Comparison of ENCODE assay signal across 13 cellular contexts in the genomic region with DNA sequence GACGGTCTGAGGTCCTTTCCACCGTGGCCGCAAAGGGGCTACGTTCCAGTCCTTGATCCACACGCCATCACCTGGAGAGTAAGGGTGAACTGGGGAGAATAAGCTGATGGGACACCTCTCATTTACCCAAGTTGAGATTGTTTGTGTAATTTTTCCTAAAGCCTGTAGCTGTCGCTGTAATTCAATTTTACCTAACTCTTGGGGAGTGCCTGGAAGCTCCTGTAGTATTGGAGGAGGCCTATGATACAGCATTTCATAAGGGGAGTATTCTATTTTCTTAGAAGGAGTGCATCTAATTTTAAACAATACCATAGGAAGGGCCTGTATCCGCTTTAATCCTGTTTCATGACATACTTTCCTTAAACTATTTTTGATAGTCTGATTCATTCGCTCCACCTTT. TPM values are rescaled to one million over a fixed set of nuclear protein-coding genes. Genes with fewer than 3 reads are reported as not detected.
DNase-seq lines count a peak whose midpoint lies in the region; ATAC-seq and TF ChIP-seq lines count a peak whose summit lies in the region.
"Not testable (repeated sequence)": the region's sequence is repeated elsewhere in the genome, so short reads cannot be mapped to it uniquely, and the experiment has no call there.
"Had no signal": no experiment of that assay in that cellular context is flagged by ENCODE, and none has a peak within 500 bp of the region (broad histone marks: within the 10 kb centered on the region; RNA-seq: fewer than 3 reads in every experiment).

No MANE protein-coding gene starts in this region.

- not testable (repeated sequence) for H3K79me1 ChIP-seq in mesenchymal stem cell (replicated peaks; ENCODE audit: low read length, poor library complexity, severe bottlenecking)

- H3K23ac ChIP-seq in mesenchymal stem cell (ENCODE audit: low read length in 2 of 2), result not testable (repeated sequence)

- not testable (repeated sequence) for H3K36me3 ChIP-seq in HCT116 (ENCODE audit: control insufficient read depth in 1 of 2, insufficient read depth in 2 of 2, low read length in 2 of 2); OCI-LY7 (ENCODE audit: insufficient read depth, low read length); mesenchymal stem cell (ENCODE audit: control insufficient read depth in 1 of 2, insufficient read depth in 2 of 2, low read depth in 1 of 2, low read length in 2 of 2); upper lobe of right lung

- in situ Hi-C loops in Caki2 (cut with HindIII; ENCODE audit: low pct_unique_long_range_greater_than_20kb, low sequenced_read_pairs), result not testable (repeated sequence)

- H3K79me2 ChIP-seq in HCT116 (ENCODE audit: insufficient read depth, low read length); OCI-LY7 (ENCODE audit: insufficient read depth, low read depth, low read length): not testable (repeated sequence)

- peaks cover 11% of the 10 kb centered on the region for H3K4me1 Mint-ChIP-seq in brain

- POLR2A ChIA-PET in HCT116 (lab: Charles Lee), result not testable (repeated sequence)
- POLR2A ChIA-PET in OCI-LY7 (lab: Charles Lee), result interaction anchor here (0.5 kb wide), 1 partner anchor 10 kb away, joined by 4 read pairs; no protein-coding TSS in a partner anchor

- not testable (repeated sequence) for H2AK5ac ChIP-seq in mesenchymal stem cell (ENCODE audit: low read length, severe bottlenecking)

- intact Hi-C loops in HCT116 (cut with micrococcal nuclease), result loop anchor here (1.0 kb wide), 1 partner anchor 95 kb away; no protein-coding TSS in a partner anchor
- intact Hi-C loops in OCI-LY7 (cut with micrococcal nuclease; ENCODE audit: unreplicated experiment); upper lobe of right lung (cut with DNase I): not testable (repeated sequence)

- not testable (repeated sequence) for H3K27me3 ChIP-seq in HCT116 (ENCODE audit: insufficient read depth, low read length); mesenchymal stem cell (ENCODE audit: control insufficient read depth in 1 of 2, insufficient read depth in 1 of 2, low read length in 2 of 2); upper lobe of right lung

- not testable (repeated sequence) for H3K4ac ChIP-seq in mesenchymal stem cell (ENCODE audit: low read depth in 1 of 2, low read length in 2 of 2)

- not testable (repeated sequence) for H3K27me3 Mint-ChIP-seq in brain

- ATAC-seq in HCT116, result peak; percentile 49; the same call in 1 of the 2 replicates
- not testable (repeated sequence) for ATAC-seq in upper lobe of right lung

- not testable (repeated sequence) for H4K91ac ChIP-seq in mesenchymal stem cell (ENCODE audit: low read length)

- not testable (repeated sequence) for H3K9ac ChIP-seq in HCT116 (ENCODE audit: low read length); mesenchymal stem cell (ENCODE audit: low read length)

- TF ChIP-seq CTCF in HCT116 (IDR thresholded peaks at IDR 0.05 in 2 of 3, conservative IDR thresholded peaks at IDR 0.05 in 1 of 3; ENCODE audit: borderline replicate concordance in 1 of 3, insufficient read depth in 1 of 3, low read depth in 2 of 3, low read length in 2 of 3) (peak; percentile 29 to 46 (median 42); a peak in 3 of 6 replicates), OCI-LY7 (conservative IDR thresholded peaks at IDR 0.05; ENCODE audit: low read length) (peak; percentile 51), brain (conservative IDR thresholded peaks at IDR 0.05) (peak; percentile 40 to 46), foreskin fibroblast (IDR thresholded peaks at IDR 0.05; ENCODE audit: low read depth, low read length) (peak; percentile 23), upper lobe of right lung (IDR thresholded peaks at IDR 0.05) (peak; percentile 40)

- H3K4me1 ChIP-seq in HCT116 (ENCODE audit: control insufficient read depth in 1 of 2, insufficient read depth in 2 of 2, low read length in 2 of 2); OCI-LY7 (ENCODE audit: insufficient read depth, low read length, poor library complexity, severe bottlenecking); mesenchymal stem cell (ENCODE audit: control insufficient read depth, insufficient read depth, low read depth, low read length); upper lobe of right lung: not testable (repeated sequence)

- H4K8ac ChIP-seq in mesenchymal stem cell (ENCODE audit: low read length), result not testable (repeated sequence)

- not testable (repeated sequence) for H3K18ac ChIP-seq in mesenchymal stem cell (ENCODE audit: low read depth in 1 of 2, low read length in 2 of 2)

- peak; percentile 53 for TF ChIP-seq RAD21 in HCT116 (IDR thresholded peaks at IDR 0.05; ENCODE audit: low read depth)

- not testable (repeated sequence) for TF ChIP-seq POLR2A in HCT116 (IDR thresholded peaks at IDR 0.05; ENCODE audit: borderline replicate concordance, extremely low read depth, insufficient read depth, insufficient read length)

- H3K27ac ChIP-seq in HCT116 (ENCODE audit: low read depth, low read length); OCI-LY7 (ENCODE audit: low read depth, low read length, poor library complexity, severe bottlenecking); mesenchymal stem cell (ENCODE audit: low read length, poor library complexity, severe bottlenecking): not testable (repeated sequence)
- H3K27ac ChIP-seq in upper lobe of right lung, result peak overlapping the region; percentile 63

- H3K9me3 ChIP-seq in HCT116 (ENCODE audit: control insufficient read depth in 1 of 2, insufficient read depth in 1 of 2, low read depth in 1 of 2, low read length in 2 of 2); OCI-LY7 (ENCODE audit: low read length); mesenchymal stem cell (ENCODE audit: control insufficient read depth, low read length); upper lobe of right lung: not testable (repeated sequence)

- CTCF ChIA-PET in HCT116 (lab: Charles Lee), result interaction anchor here (0.9 to 3.2 kb wide), 6 partner anchors 12 to 95 kb away, joined by 3 to 30 read pairs (median 4); no protein-coding TSS in a partner anchor
- CTCF ChIA-PET in OCI-LY7 (lab: Charles Lee; ENCODE audit: unreplicated experiment), result not testable (repeated sequence)

- not testable (repeated sequence) for H3K36me3 Mint-ChIP-seq in brain

- WGBS in mesenchymal stem cell, result 55% methylated on average over 5 of the region's 8 CpGs

- BruUV-seq in HCT116 (replicated peaks; lab: Mats Ljungman, UMichigan); OCI-LY7 (replicated peaks; lab: Mats Ljungman, UMichigan): not testable (repeated sequence)

- DNase-seq in Caki2 (ENCODE audit: low read depth) (peak; percentile 32), NAMALWA (ENCODE audit: low spot score) (peak; percentile 42), OCI-LY7 (ENCODE audit: low spot score) (peak; percentile 1), mesenchymal stem cell (peak; percentile 30)
- DNase-seq in HCT116 (ENCODE audit: low read depth, low spot score); foreskin fibroblast; upper lobe of right lung: not testable (repeated sequence)

- H4K20me1 ChIP-seq in HCT116 (ENCODE audit: insufficient read depth); OCI-LY7 (ENCODE audit: insufficient read depth, low read length): not testable (repeated sequence)

- not testable (repeated sequence) for H3K9me2 ChIP-seq in HCT116 (ENCODE audit: insufficient read depth); OCI-LY7 (ENCODE audit: insufficient read depth, low read length)

- peak overlapping the region in 3 of 5 experiments; percentile 22 to 77 (median 47) for H3K27ac Mint-ChIP-seq in brain

- not testable (repeated sequence) for H3K4me3 Mint-ChIP-seq in brain

- not testable (repeated sequence) for H2BK12ac ChIP-seq in mesenchymal stem cell (ENCODE audit: low read length in 2 of 2)

- H2BK15ac ChIP-seq in mesenchymal stem cell (ENCODE audit: low read depth, poor library complexity, severe bottlenecking), result not testable (repeated sequence)

- H3K14ac ChIP-seq in mesenchymal stem cell (ENCODE audit: low read length in 2 of 2), result not testable (repeated sequence)

- RAD21 ChIA-PET in HCT116 (lab: Charles Lee; ENCODE audit: low non-redundant PET in 1 of 2, low total read pairs in 2 of 2, uncharacterized antibody in 2 of 2, unreplicated experiment in 2 of 2), result interaction anchor here (0.9 to 1.2 kb wide), 2 partner anchors 94 to 95 kb away, joined by 3 read pairs; no protein-coding TSS in a partner anchor

- not testable (repeated sequence) for H2AFZ ChIP-seq in HCT116 (ENCODE audit: low read depth, low read length, poor library complexity, severe bottlenecking); OCI-LY7 (ENCODE audit: low read length); mesenchymal stem cell (ENCODE audit: low read depth, low read length)

- H3K4me3 ChIP-seq in HCT116 (replicated peaks in 1 of 2; ENCODE audit: low read depth in 1 of 2, low read length in 2 of 2); OCI-LY7 (ENCODE audit: low read depth, low read length, poor library complexity, severe bottlenecking); foreskin fibroblast (ENCODE audit: low read depth in 1 of 2, low read length in 2 of 2); mesenchymal stem cell (ENCODE audit: insufficient read depth in 1 of 2, low read depth in 1 of 2, low read length in 2 of 2); upper lobe of right lung: not testable (repeated sequence)

- H2BK120ac ChIP-seq in mesenchymal stem cell (ENCODE audit: low read depth, low read length), result not testable (repeated sequence)

- H3K9me3 Mint-ChIP-seq in brain, result peaks cover 0 to 15% (median 2%) of the 10 kb centered on the region in 5 experiments

- H2BK5ac ChIP-seq in mesenchymal stem cell (ENCODE audit: low read depth, low read length, poor library complexity, severe bottlenecking), result not testable (repeated sequence)

- H3K4me2 ChIP-seq in HCT116 (ENCODE audit: low read length), result 0 out of 2 replicates have a peak overlapping the region, but pooled peaks have one; percentile 21
- not testable (repeated sequence) for H3K4me2 ChIP-seq in OCI-LY7 (ENCODE audit: low read length); mesenchymal stem cell (ENCODE audit: low read length, poor library complexity, severe bottlenecking)

RNA-seq across cellular contexts. Expression of a gene that starts 35.3 kb away (rescaled TPM):
- 0.43 and 0.54 TPM in 2 replicates for total RNA-seq in Caki2 (2014; rRNA removed; shearing (Covaris generic); ENCODE audit: low replicate concordance)
- total RNA-seq in HCT116 (2021; ENCODE audit: unreplicated experiment) (not detected), OCI-LY7 (2022) (not detected in 2 replicates), upper lobe of right lung (not detected)
- polyA plus RNA-seq in HCT116 (2012), result not detected in 2 replicates
- total RNA-seq in OCI-LY7 (2014; rRNA removed; shearing (Covaris generic)), result not detected in 2 replicates
- polyA plus RNA-seq in brain (ENCODE audit: insufficient read depth, low read depth, low replicate concordance), result 31.2 TPM
- 0.10 TPM for polyA plus RNA-seq in mesenchymal stem cell (2013, experiment 1 of 2)
- 0.12 TPM for polyA plus RNA-seq in mesenchymal stem cell (2013, experiment 2 of 2)
- total RNA-seq: ascending aorta; glomerular endothelial cell; natural killer cell treated with Interleukin-12 subunit alpha and Interleukin-12 subunit beta and Interleukin-15 and Interleukin-18, amount 100 ng/mL, for 72 hours; sigmoid colon; ureter had no signal
- polyA plus RNA-seq: sigmoid colon had no signal

RNA-seq across cellular contexts. Expression of a gene that starts 44.8 kb away (rescaled TPM):
- total RNA-seq in Caki2 (2014; rRNA removed; shearing (Covaris generic); ENCODE audit: low replicate concordance), result 7.4 and 16.5 TPM in 2 replicates
- total RNA-seq in HCT116 (2021; ENCODE audit: unreplicated experiment), result 2.4 TPM
- 1.2 and 1.5 TPM in 2 replicates for polyA plus RNA-seq in HCT116 (2012)
- not detected in 2 replicates for total RNA-seq in OCI-LY7 (2014; rRNA removed; shearing (Covaris generic))
- not detected in 2 replicates for total RNA-seq in OCI-LY7 (2022)
- 3.2 TPM for polyA plus RNA-seq in brain (ENCODE audit: insufficient read depth, low read depth, low replicate concordance)
- polyA plus RNA-seq in mesenchymal stem cell (2013, experiment 1 of 2), result 45.7 TPM
- 47.1 TPM for polyA plus RNA-seq in mesenchymal stem cell (2013, experiment 2 of 2)
- 19.6 TPM for total RNA-seq in upper lobe of right lung
